Comparison of ENCODE assay signal across 13 cellular contexts in genomic region chr1:66564250-66564649, GRCh38. TPM values are rescaled to one million over a fixed set of nuclear protein-coding genes. Genes with fewer than 3 reads are reported as not detected.
A peak's percentile ranks its signal among the peaks of the same experiment; 100 is the strongest.
DNase-seq lines count a peak whose midpoint lies in the region; ATAC-seq, FAIRE-seq and TF ChIP-seq lines count a peak whose summit lies in the region.
"Had no signal": no experiment of that assay in that cellular context is flagged by ENCODE, and none has a peak within 500 bp of the region (broad histone marks: within the 10 kb centered on the region; RNA-seq: fewer than 3 reads in every experiment).

No MANE protein-coding gene starts in this region.

- H3K4me3 Mint-ChIP-seq in activated CD4-positive, alpha-beta memory T cell treated with anti-CD3 and anti-CD28 coated beads for 36 hours: no peak overlapping the region
- H3K4me3 Mint-ChIP-seq: stimulated activated naive CD8-positive, alpha-beta T cell treated with anti-CD3 and anti-CD28 coated beads, Interleukin-15, amount 100 ng/mL, for 72 hours had no signal

- CTCF ChIA-PET in activated CD4-positive, alpha-beta memory T cell treated with anti-CD3 and anti-CD28 coated beads for 36 hours (lab: Charles Lee): no interaction called here

- FAIRE-seq in frontal cortex (lab: Jason Lieb, UNC): no peak

- H3K36me3 ChIP-seq in Peyer's patch (no peaks in the 10 kb centered on the region), esophagus squamous epithelium (no peaks in the 10 kb centered on the region)
- H3K36me3 ChIP-seq: neutrophil had no signal

- peak; percentile 28 for ATAC-seq in sciatic nerve
- ATAC-seq: activated CD4-positive, CD25-positive, alpha-beta regulatory T cell treated with anti-CD3 and anti-CD28 coated beads, Interleukin-2, amount 50 U/mL, for 24 hours; stimulated activated naive CD8-positive, alpha-beta T cell treated with anti-CD3 and anti-CD28 coated beads, Interleukin-15, amount 100 ng/mL, for 72 hours had no signal

- WGBS in esophagus squamous epithelium, 2 donors: 50 to 56% methylated on average over 3 of the region's 3 CpGs

- peak; percentile 99 for DNase-seq in EH (ENCODE audit: low read depth)
- no peak for DNase-seq in Peyer's patch
- no peak for DNase-seq in esophagus squamous epithelium (lab: John Stamatoyannopoulos, UW)
- DNase-seq in sciatic nerve (ENCODE audit: low spot score): no peak
- DNase-seq in HUDEP-2 (lab: John Stamatoyannopoulos, UW; ENCODE audit: unreplicated experiment in 76 of 76): no peak
- DNase-seq in activated CD4-positive, alpha-beta T cell treated with anti-CD3 and anti-CD28 coated beads, Interleukin-2, amount 50 U/mL, for 1 hour: no peak
- DNase-seq in frontal cortex (ENCODE audit: low spot score in 2 of 2): no peak
- DNase-seq in activated CD4-positive, alpha-beta memory T cell treated with anti-CD3 and anti-CD28 coated beads for 36 hours: no peak
- DNase-seq: cerebellar nuclear complex; NCI-H1694 treated with DMSO at 0.1 percent for 48 hours; stimulated activated naive CD8-positive, alpha-beta T cell treated with anti-CD3 and anti-CD28 coated beads, Interleukin-15, amount 100 ng/mL, for 72 hours had no signal

- peaks cover 15% of the 10 kb centered on the region for H3K27me3 Mint-ChIP-seq in activated CD4-positive, alpha-beta memory T cell treated with anti-CD3 and anti-CD28 coated beads for 36 hours

- H3K9me3 Mint-ChIP-seq in activated CD4-positive, alpha-beta memory T cell treated with anti-CD3 and anti-CD28 coated beads for 36 hours: no peaks in the 10 kb centered on the region

- no peaks in the 10 kb centered on the region for H3K4me1 Mint-ChIP-seq in activated CD4-positive, alpha-beta memory T cell treated with anti-CD3 and anti-CD28 coated beads for 36 hours (ENCODE audit: low read depth)
- H3K4me1 Mint-ChIP-seq: stimulated activated naive CD8-positive, alpha-beta T cell treated with anti-CD3 and anti-CD28 coated beads, Interleukin-15, amount 100 ng/mL, for 72 hours had no signal

- POLR2A ChIA-PET in activated CD4-positive, alpha-beta memory T cell treated with anti-CD3 and anti-CD28 coated beads for 36 hours (lab: Charles Lee): no interaction called here

- H3K27me3 ChIP-seq in Peyer's patch (no peaks in the 10 kb centered on the region), esophagus squamous epithelium (no peaks in the 10 kb centered on the region)
- H3K27me3 ChIP-seq: neutrophil had no signal

- no peak for TF ChIP-seq CTCF in Peyer's patch (IDR thresholded peaks at IDR 0.05)
- TF ChIP-seq CTCF in esophagus squamous epithelium (IDR thresholded peaks at IDR 0.05): no peak

- H3K4me3 ChIP-seq in Peyer's patch: no peak overlapping the region
- H3K4me3 ChIP-seq in esophagus squamous epithelium: no peak overlapping the region

- intact Hi-C loops in esophagus squamous epithelium (cut with DNase I): no loop called here
- intact Hi-C loops in sciatic nerve (cut with DNase I): no loop called here
- intact Hi-C loops in activated CD4-positive, alpha-beta memory T cell treated with anti-CD3 and anti-CD28 coated beads for 36 hours (cut with micrococcal nuclease): no loop called here

- H3K27ac Mint-ChIP-seq in activated CD4-positive, alpha-beta memory T cell treated with anti-CD3 and anti-CD28 coated beads for 36 hours: no peak overlapping the region
- H3K27ac Mint-ChIP-seq: stimulated activated naive CD8-positive, alpha-beta T cell treated with anti-CD3 and anti-CD28 coated beads, Interleukin-15, amount 100 ng/mL, for 72 hours had no signal

- no peak for TF ChIP-seq POLR2A in Peyer's patch (IDR thresholded peaks at IDR 0.05)
- TF ChIP-seq POLR2A in esophagus squamous epithelium (IDR thresholded peaks at IDR 0.05): no peak

- H3K9me3 ChIP-seq in Peyer's patch (no peaks in the 10 kb centered on the region), esophagus squamous epithelium (no peaks in the 10 kb centered on the region)
- H3K9me3 ChIP-seq: neutrophil had no signal

- no peaks in the 10 kb centered on the region for H3K36me3 Mint-ChIP-seq in activated CD4-positive, alpha-beta memory T cell treated with anti-CD3 and anti-CD28 coated beads for 36 hours

- peak overlapping the region in 3 of 4 donors; percentile 13 to 74 (median 66) for H3K27ac ChIP-seq in Peyer's patch
- H3K27ac ChIP-seq in esophagus squamous epithelium: peak overlapping the region in 3 of 4 donors; percentile 3 to 68 (median 68)
- H3K27ac ChIP-seq: neutrophil had no signal

- H3K4me1 ChIP-seq in Peyer's patch (peaks cover 0 to 10% (median 0%) of the 10 kb centered on the region in 4 donors), esophagus squamous epithelium (peaks cover 0 to 7% (median 3%) of the 10 kb centered on the region in 3 donors)

RNA-seq across cellular contexts. Expression of gene SGIP1, which starts 30.3 kb away (rescaled TPM):
- total RNA-seq in Peyer's patch (10 to 100 TPM in 1 of 4 donors, 1 to 10 TPM in 2, under 1 TPM in 1; 0.47 to 14.9 (median 5.8) TPM), esophagus squamous epithelium (1 to 10 TPM in 2 of 4 donors, under 1 TPM in 1, not detected in 1; 0.35 to 5.2 (median 2.3) TPM), sciatic nerve (7.0 TPM), frontal cortex (45.2 TPM)
- total RNA-seq in activated CD4-positive, alpha-beta memory T cell treated with anti-CD3 and anti-CD28 coated beads for 36 hours: under 1 TPM in 1 of 2 experiments, not detected in 1; 0.05 TPM
